Comparison of ENCODE assay signal across 14 cellular contexts in genomic region chr2:25825238-25825637, GRCh38. TPM values are rescaled to one million over a fixed set of nuclear protein-coding genes. Genes with fewer than 3 reads are reported as not detected.
A peak's percentile ranks its signal among the peaks of the same experiment; 100 is the strongest.
DNase-seq lines count a peak whose midpoint lies in the region; ATAC-seq and TF ChIP-seq lines count a peak whose summit lies in the region.
"Had no signal": no experiment of that assay in that cellular context is flagged by ENCODE, and none has a peak within 500 bp of the region (broad histone marks: within the 10 kb centered on the region; RNA-seq: fewer than 3 reads in every experiment).

No MANE protein-coding gene starts in this region.

- H3K9me3 ChIP-seq in CD4-positive, alpha-beta T cell (ENCODE audit: control insufficient read depth, low read length): no peaks in the 10 kb centered on the region
- no peaks in the 10 kb centered on the region for H3K9me3 ChIP-seq in T-helper 17 cell (ENCODE audit: control insufficient read depth, low read length, poor library complexity, severe bottlenecking)
- H3K9me3 ChIP-seq in SJCRH30 (replicated peaks): no peaks in the 10 kb centered on the region
- H3K9me3 ChIP-seq: spleen, upper lobe of right lung had no signal

- CTCF ChIA-PET in CD4-positive, alpha-beta T cell (lab: Charles Lee): interaction anchor here (0.5 to 1.8 kb wide), 4 partner anchors 10 to 659 kb away, joined by 3 to 4 read pairs (median 3); no protein-coding TSS in a partner anchor

- ATAC-seq in CD4-positive, alpha-beta T cell (ENCODE audit: poor library complexity): peak; percentile 83
- peak; percentile 85 for ATAC-seq in T-helper 17 cell
- no peak for ATAC-seq in HG03378 (IDR thresholded peaks at IDR 0.05; ENCODE audit: unreplicated experiment)
- ATAC-seq: upper lobe of right lung had no signal

- H3K27ac ChIP-seq in CD4-positive, alpha-beta T cell (ENCODE audit: low read depth, low read length): no peak overlapping the region
- no peak overlapping the region for H3K27ac ChIP-seq in SJCRH30
- H3K27ac ChIP-seq: upper lobe of right lung had no signal

- intact Hi-C loops in CD4-positive, alpha-beta T cell (cut with DNase I, micrococcal nuclease): loop anchor here in 1 of 2 experiments (5.0 kb wide), 1 partner anchor 33 kb away; no protein-coding TSS in a partner anchor

- H3K4me1 Mint-ChIP-seq in CD4-positive, alpha-beta T cell (ENCODE audit: low read depth): peaks cover 70% of the 10 kb centered on the region
- peaks cover 42% of the 10 kb centered on the region for H3K4me1 Mint-ChIP-seq in T-helper 17 cell
- H3K4me1 Mint-ChIP-seq: nephron progenitor cell had no signal

- no peaks in the 10 kb centered on the region for H3K4me1 ChIP-seq in SJCRH30

- H3K9me3 Mint-ChIP-seq in CD4-positive, alpha-beta T cell: no peaks in the 10 kb centered on the region

- H3K36me3 ChIP-seq in SJCRH30: no peaks in the 10 kb centered on the region
- H3K36me3 ChIP-seq: spleen, upper lobe of right lung had no signal

- H3K4me3 ChIP-seq in SJCRH30: no peak overlapping the region
- H3K4me3 ChIP-seq: spleen, upper lobe of right lung had no signal

- TF ChIP-seq CTCF in CD4-positive, alpha-beta T cell (IDR thresholded peaks at IDR 0.05): no peak

- peak in 6 of 10 experiments; percentile 3 to 32 (median 14) for DNase-seq in CD4-positive, alpha-beta T cell
- DNase-seq in T-helper 17 cell (no peak), islet precursor cell (no peak), SJCRH30 (no peak), NCI-H2029 treated with DMSO at 0.1 percent for 48 hours (lab: John Stamatoyannopoulos, UW) (no peak)
- peak; percentile 23 for DNase-seq in activated effector memory CD4-positive, alpha-beta T cell treated with Interleukin-2 at 50 U/mL for 16 hours
- peak; percentile 15 for DNase-seq in stimulated activated CD4-positive, alpha-beta T cell treated with anti-CD3 and anti-CD28 coated beads, Interleukin-12 subunit alpha, Interleukin-12 subunit beta, amount 100 ng/mL, for 4 hours
- DNase-seq: NCI-H1092 treated with DMSO at 0.1 percent for 48 hours, nephron progenitor cell, spleen, upper lobe of right lung had no signal

- peak overlapping the region; percentile 48 for H3K27ac Mint-ChIP-seq in CD4-positive, alpha-beta T cell
- H3K27ac Mint-ChIP-seq in T-helper 17 cell: peak overlapping the region; percentile 81
- H3K27ac Mint-ChIP-seq: B cell, brain, nephron progenitor cell had no signal

- no peaks in the 10 kb centered on the region for H3K27me3 Mint-ChIP-seq in CD4-positive, alpha-beta T cell
- H3K27me3 Mint-ChIP-seq in T-helper 17 cell: no peaks in the 10 kb centered on the region
- H3K27me3 Mint-ChIP-seq: B cell, brain had no signal

- H3K4me3 Mint-ChIP-seq in CD4-positive, alpha-beta T cell: peak overlapping the region; percentile 6
- H3K4me3 Mint-ChIP-seq in T-helper 17 cell: peak overlapping the region; percentile 34
- H3K4me3 Mint-ChIP-seq: B cell, brain, nephron progenitor cell had no signal

- H3K36me3 Mint-ChIP-seq in CD4-positive, alpha-beta T cell (ENCODE audit: low read depth): peaks cover 19% of the 10 kb centered on the region
- H3K36me3 Mint-ChIP-seq in T-helper 17 cell (ENCODE audit: low read depth): peaks cover 4% of the 10 kb centered on the region

- no peaks in the 10 kb centered on the region for H3K27me3 ChIP-seq in CD4-positive, alpha-beta T cell (ENCODE audit: control insufficient read depth, insufficient read depth, low read length)
- no peaks in the 10 kb centered on the region for H3K27me3 ChIP-seq in SJCRH30
- H3K27me3 ChIP-seq: spleen, upper lobe of right lung had no signal

- POLR2A ChIA-PET in CD4-positive, alpha-beta T cell (lab: Charles Lee): interaction anchor here (1.0 to 1.6 kb wide), 4 partner anchors 11 to 53 kb away, joined by 3 to 8 read pairs (median 4); partner anchors contain the start of gene ASXL2

RNA-seq across cellular contexts. Expression of gene ASXL2, which starts 53.0 kb away (rescaled TPM):
- total RNA-seq in CD4-positive, alpha-beta T cell: 10 to 100 TPM; 15.1 to 17.2 TPM
- 10 to 100 TPM; 33.7 to 33.9 TPM for total RNA-seq in T-helper 17 cell
- 24.5 and 26.7 TPM in 2 replicates for total RNA-seq in SJCRH30 (2014; rRNA removed; shearing (Covaris generic))

Comparison
In these comparisons a context has a peak if more than half of its experiments do, and no peak if none do; other contexts are left out.
1. DNase-seq: peak in CD4-positive, alpha-beta T cell (6 of 10), activated effector memory CD4-positive, alpha-beta T cell treated with Interleukin-2 at 50 U/mL for 16 hours (single experiment) and stimulated activated CD4-positive, alpha-beta T cell treated with anti-CD3 and anti-CD28 coated beads, Interleukin-12 subunit alpha, Interleukin-12 subunit beta, amount 100 ng/mL, for 4 hours (single experiment); none in T-helper 17 cell (0 of 3), islet precursor cell (single experiment), SJCRH30 (0 of 2) and NCI-H2029 treated with DMSO at 0.1 percent for 48 hours (single experiment).